ENCODE assay signal across 11 cellular contexts in genomic region chr16:85602831-85603755, GRCh38. TPM values are rescaled to one million over a fixed set of nuclear protein-coding genes. Genes with fewer than 3 reads are reported as not detected.
A peak's percentile ranks its signal among the peaks of the same experiment; 100 is the strongest.
DNase-seq lines count a peak whose midpoint lies in the region; ATAC-seq and TF ChIP-seq lines count a peak whose summit lies in the region.
"Had no signal": no experiment of that assay in that cellular context is flagged by ENCODE, and none has a peak within 500 bp of the region (broad histone marks: within the 10 kb centered on the region; RNA-seq: fewer than 3 reads in every experiment).

No MANE protein-coding gene starts in this region.

- no peak overlapping the region for H3K27ac Mint-ChIP-seq in Calu3 (ENCODE audit: unreplicated experiment)
- H3K27ac Mint-ChIP-seq: T-cell had no signal

- BruUV-seq in Calu3 (replicated peaks; lab: Mats Ljungman, UMichigan), result no TSS peak

- H3K36me3 Mint-ChIP-seq in Calu3 (ENCODE audit: insufficient read depth, unreplicated experiment), result no peaks in the 10 kb centered on the region
- H3K36me3 Mint-ChIP-seq: T-cell had no signal

- H3K4me1 ChIP-seq in DOHH2 (ENCODE audit: control insufficient read depth, low read length) (peaks cover 44% of the 10 kb centered on the region), body of pancreas (peaks cover 84% of the 10 kb centered on the region), rectal smooth muscle tissue (ENCODE audit: control insufficient read depth, insufficient read depth, low read length) (peaks cover 40% of the 10 kb centered on the region)

- 0 out of 2 replicates have a peak, but pooled peaks cover 3% of the 10 kb centered on the region for H3F3A ChIP-seq in DOHH2 (ENCODE audit: control insufficient read depth, insufficient read depth)

- WGBS in body of pancreas, 2 donors, result 41 to 42% methylated on average over 12 to 23 of the region's 23 CpGs

- H3K4me1 Mint-ChIP-seq in Calu3 (ENCODE audit: low read depth, unreplicated experiment), result no peaks in the 10 kb centered on the region

- H3K36me3 ChIP-seq in DOHH2 (ENCODE audit: control insufficient read depth, low read length), result no peaks in the 10 kb centered on the region
- no peaks in the 10 kb centered on the region for H3K36me3 ChIP-seq in body of pancreas (replicated peaks in 1 of 2; ENCODE audit: insufficient read depth in 1 of 2, low read depth in 2 of 2)
- H3K36me3 ChIP-seq in rectal smooth muscle tissue (ENCODE audit: control insufficient read depth, insufficient read depth, low read length), result no peaks in the 10 kb centered on the region

- H3K79me2 ChIP-seq in DOHH2 (ENCODE audit: control insufficient read depth, low read length), result no peaks in the 10 kb centered on the region; the same call in 1 of the 2 replicates

- H3K4me3 ChIP-seq in DOHH2 (ENCODE audit: low read length), result peak overlapping the region; percentile 13; the same call in 1 of the 2 replicates
- H3K4me3 ChIP-seq in body of pancreas, result no peak overlapping the region
- H3K4me3 ChIP-seq in rectal smooth muscle tissue (ENCODE audit: low read length), result no peak overlapping the region

- H3K27ac ChIP-seq in DOHH2 (ENCODE audit: low read depth, low read length), result no peak overlapping the region
- H3K27ac ChIP-seq in body of pancreas, result peak overlapping the region; percentile 72 to 91 (median 82)
- H3K27ac ChIP-seq in rectal smooth muscle tissue (ENCODE audit: low read depth, low read length), result peak overlapping the region; percentile 86

- DNase-seq in body of pancreas (peak; percentile 73 to 92 (median 88)), Calu3 (no peak)
- no peak for DNase-seq in stimulated activated CD4-positive, alpha-beta T cell treated with anti-CD3 and anti-CD28 coated beads, Interleukin-4, amount 100 ng/mL, for 24 hours
- DNase-seq: NCI-H2107, T-cell had no signal

- no peak overlapping the region for H3K4me3 Mint-ChIP-seq in Calu3 (ENCODE audit: low read depth, unreplicated experiment)
- H3K4me3 Mint-ChIP-seq: T-cell had no signal

- intact Hi-C loops in body of pancreas (cut with DNase I) (no loop called here), Calu3 (cut with micrococcal nuclease; ENCODE audit: unreplicated experiment) (no loop called here)

- TF ChIP-seq POLR2A in body of pancreas (IDR thresholded peaks at IDR 0.05), result no peak

- peak; percentile 47 for ATAC-seq in HG03354 (IDR thresholded peaks at IDR 0.05; ENCODE audit: poor library complexity, severe bottlenecking, unreplicated experiment)
- peak; percentile 41 for ATAC-seq in body of pancreas
- ATAC-seq in HG02840 (IDR thresholded peaks at IDR 0.05; ENCODE audit: low FRiP score, unreplicated experiment), result no peak
- no peak for ATAC-seq in GM21529 (IDR thresholded peaks at IDR 0.05; ENCODE audit: unreplicated experiment)
- ATAC-seq: esophagus mucosa, T-cell had no signal

- H3K9ac ChIP-seq in rectal smooth muscle tissue (ENCODE audit: low read length), result no peak overlapping the region

- TF ChIP-seq CTCF in DOHH2 (IDR thresholded peaks at IDR 0.05; ENCODE audit: low read depth, low read length, poor library complexity, severe bottlenecking), result no peak
- no peak for TF ChIP-seq CTCF in body of pancreas (IDR thresholded peaks at IDR 0.05)
- TF ChIP-seq CTCF in Calu3 (IDR thresholded peaks at IDR 0.05; ENCODE audit: unreplicated experiment), result no peak

- H3K27me3 ChIP-seq in DOHH2 (ENCODE audit: control insufficient read depth, low read length), result peaks cover 17% of the 10 kb centered on the region
- no peaks in the 10 kb centered on the region for H3K27me3 ChIP-seq in body of pancreas
- no peaks in the 10 kb centered on the region for H3K27me3 ChIP-seq in rectal smooth muscle tissue (ENCODE audit: control insufficient read depth, insufficient read depth, low read length)

- peaks cover 6% of the 10 kb centered on the region for H4K20me1 ChIP-seq in DOHH2 (ENCODE audit: control insufficient read depth, insufficient read depth, low read depth, low read length)

- H3K9me3 ChIP-seq in DOHH2 (ENCODE audit: control insufficient read depth, insufficient read depth, low read length), result no peaks in the 10 kb centered on the region
- no peaks in the 10 kb centered on the region for H3K9me3 ChIP-seq in body of pancreas

- H3K27me3 Mint-ChIP-seq in Calu3 (ENCODE audit: unreplicated experiment), result peaks cover 90% of the 10 kb centered on the region
- H3K27me3 Mint-ChIP-seq: T-cell had no signal

- CTCF ChIA-PET in Calu3 (lab: Charles Lee), result interaction anchor here (0.6 kb wide), 2 partner anchors 108 to 195 kb away, joined by 3 to 6 read pairs; no protein-coding TSS in a partner anchor

- no peaks in the 10 kb centered on the region for H3K9me2 ChIP-seq in DOHH2 (replicated peaks; ENCODE audit: control insufficient read depth, low read length)

- H3K9me3 Mint-ChIP-seq in Calu3 (ENCODE audit: low read depth, unreplicated experiment), result no peaks in the 10 kb centered on the region
- H3K9me3 Mint-ChIP-seq: T-cell had no signal

- peak overlapping the region; percentile 51 for H3K4me2 ChIP-seq in DOHH2 (ENCODE audit: low read length)

RNA-seq across cellular contexts. Expression of gene GSE1, which starts 10.0 kb away (rescaled TPM):
- total RNA-seq in body of pancreas, result 100 to 1,000 TPM in 1 of 2 donors, 10 to 100 TPM in 1; 76.5 to 221 TPM
- total RNA-seq in Calu3 (2022), result 45.3 and 46.2 TPM in 2 replicates

Comparison
In these comparisons a context has a peak if more than half of its experiments do, and no peak if none do; other contexts are left out.
1. ATAC-seq: peak in HG03354 (single experiment) and body of pancreas (single experiment); none in HG02840 (single experiment) and GM21529 (single experiment).
2. DNase-seq: peak in body of pancreas (4 of 4); none in stimulated activated CD4-positive, alpha-beta T cell treated with anti-CD3 and anti-CD28 coated beads, Interleukin-4, amount 100 ng/mL, for 24 hours (single experiment) and Calu3 (single experiment).